Comparison of ENCODE assay signal across 11 cellular contexts in the genomic region with DNA sequence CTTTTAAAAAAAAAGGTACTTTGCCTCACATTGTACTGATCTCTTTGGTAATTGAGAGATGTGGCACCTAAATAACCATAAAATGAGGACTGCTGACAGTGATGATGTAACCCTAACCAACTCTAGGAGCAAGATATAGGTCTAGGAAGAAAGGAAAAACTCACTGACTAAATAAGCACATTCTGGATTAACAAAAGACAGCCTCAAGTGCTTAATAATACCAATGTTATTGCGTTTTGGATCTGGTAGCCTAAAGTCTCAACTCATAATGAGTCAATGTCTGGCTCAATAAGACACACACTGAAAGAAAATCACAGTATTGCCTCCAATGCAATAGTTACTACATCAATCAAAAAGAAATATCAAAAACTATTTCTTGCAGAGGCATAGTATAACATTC. TPM values are rescaled to one million over a fixed set of nuclear protein-coding genes. Genes with fewer than 3 reads are reported as not detected.
A peak's percentile ranks its signal among the peaks of the same experiment; 100 is the strongest.
DNase-seq lines count a peak whose midpoint lies in the region; ATAC-seq and TF ChIP-seq lines count a peak whose summit lies in the region.
"Had no signal": no experiment of that assay in that cellular context is flagged by ENCODE, and none has a peak within 500 bp of the region (broad histone marks: within the 10 kb centered on the region; RNA-seq: fewer than 3 reads in every experiment).

No MANE protein-coding gene starts in this region.

- DNase-seq in activated CD4-positive, alpha-beta T cell treated with anti-CD3 and anti-CD28 coated beads, Interleukin-2, amount 10 ng/mL, durations not matched to agents 7 days and 5 days, result no peak
- DNase-seq in activated CD4-positive, alpha-beta T cell treated with anti-CD3 and anti-CD28 coated beads for 48 hours, result no peak
- DNase-seq in osteoblast (ENCODE audit: insufficient read length, low spot score, missing footprints) (peak; percentile 73), spleen (no peak), SK-N-DZ (ENCODE audit: low spot score) (no peak)
- DNase-seq: KG1, NCI-H2171 had no signal

- no peak for TF ChIP-seq CTCF in OCI-LY3 (IDR thresholded peaks at IDR 0.05; ENCODE audit: low read depth, low read length)
- TF ChIP-seq CTCF in brain (conservative IDR thresholded peaks at IDR 0.05), result no peak
- no peak for TF ChIP-seq CTCF in osteoblast (IDR thresholded peaks at IDR 0.05; ENCODE audit: extremely low read depth, low read depth, low read length)
- TF ChIP-seq CTCF in spleen (IDR thresholded peaks at IDR 0.05 in 8 of 11, conservative IDR thresholded peaks at IDR 0.05 in 3 of 11), result no peak

- TF ChIP-seq POLR2A in spleen (IDR thresholded peaks at IDR 0.05), result no peak

- no peak for ATAC-seq in GM21423 (IDR thresholded peaks at IDR 0.05; ENCODE audit: unreplicated experiment)

- no peaks in the 10 kb centered on the region for H3K27me3 Mint-ChIP-seq in activated CD4-positive, alpha-beta T cell treated with anti-CD3 and anti-CD28 coated beads, Interleukin-2, amount 10 ng/mL, durations not matched to agents 7 days and 5 days
- peaks cover 3% of the 10 kb centered on the region for H3K27me3 Mint-ChIP-seq in brain

- POLR2A ChIA-PET in activated CD4-positive, alpha-beta T cell treated with anti-CD3 and anti-CD28 coated beads, Interleukin-2, amount 10 ng/mL, durations not matched to agents 7 days and 5 days (lab: Charles Lee), result no interaction called here

- no peaks in the 10 kb centered on the region for H3K27me3 ChIP-seq in OCI-LY3 (ENCODE audit: low read depth, low read length)
- H3K27me3 ChIP-seq in osteoblast (ENCODE audit: insufficient read depth, low read length), result no peaks in the 10 kb centered on the region
- no peaks in the 10 kb centered on the region for H3K27me3 ChIP-seq in spleen (replicated peaks in 1 of 7)
- H3K27me3 ChIP-seq: neutrophil had no signal

- H4K20me1 ChIP-seq in OCI-LY3 (ENCODE audit: insufficient read depth, low read length) (peaks cover 54% of the 10 kb centered on the region), osteoblast (ENCODE audit: insufficient read depth, low read length) (peaks cover 16% of the 10 kb centered on the region)

- H3K9me3 Mint-ChIP-seq in activated CD4-positive, alpha-beta T cell treated with anti-CD3 and anti-CD28 coated beads, Interleukin-2, amount 10 ng/mL, durations not matched to agents 7 days and 5 days, result peaks cover 4% of the 10 kb centered on the region
- H3K9me3 Mint-ChIP-seq in brain, result no peaks in the 10 kb centered on the region

- intact Hi-C loops in spleen (cut with DNase I; ENCODE audit: low total_unique reads), result no loop called here

- H2AFZ ChIP-seq in OCI-LY3 (ENCODE audit: low read depth, low read length), result no peak overlapping the region
- no peak overlapping the region for H2AFZ ChIP-seq in osteoblast (ENCODE audit: low read length)

- H3K9me3 ChIP-seq in OCI-LY3 (ENCODE audit: insufficient read depth, low read length) (no peaks in the 10 kb centered on the region), osteoblast (ENCODE audit: low read depth, low read length) (no peaks in the 10 kb centered on the region), spleen (no peaks in the 10 kb centered on the region)
- H3K9me3 ChIP-seq: neutrophil had no signal

- H3K4me3 Mint-ChIP-seq in activated CD4-positive, alpha-beta T cell treated with anti-CD3 and anti-CD28 coated beads, Interleukin-2, amount 10 ng/mL, durations not matched to agents 7 days and 5 days, result peak overlapping the region; percentile 92
- H3K4me3 Mint-ChIP-seq in brain, result peak overlapping the region; percentile 3 to 84 (median 51)

- no peak overlapping the region for H3K27ac Mint-ChIP-seq in activated CD4-positive, alpha-beta T cell treated with anti-CD3 and anti-CD28 coated beads, Interleukin-2, amount 10 ng/mL, durations not matched to agents 7 days and 5 days
- H3K27ac Mint-ChIP-seq in brain, result peak overlapping the region in 1 of 5 experiments; percentile 53

- peaks cover 75% of the 10 kb centered on the region for H3K4me1 Mint-ChIP-seq in activated CD4-positive, alpha-beta T cell treated with anti-CD3 and anti-CD28 coated beads, Interleukin-2, amount 10 ng/mL, durations not matched to agents 7 days and 5 days
- peaks cover 39% of the 10 kb centered on the region for H3K4me1 Mint-ChIP-seq in brain

- 76 to 96% (median 90%) methylated on average over 1 of the region's 1 CpG for WGBS in spleen, 5 donors

- peaks cover 80% of the 10 kb centered on the region for H3K79me2 ChIP-seq in OCI-LY3 (ENCODE audit: low read length)
- peaks cover 65% of the 10 kb centered on the region for H3K79me2 ChIP-seq in osteoblast (ENCODE audit: insufficient read depth, low read length)

- H3K27ac ChIP-seq in OCI-LY3 (ENCODE audit: low read length), result no peak overlapping the region
- H3K27ac ChIP-seq in osteoblast (ENCODE audit: low read depth, low read length), result peak overlapping the region; percentile 66
- no peak overlapping the region for H3K27ac ChIP-seq in spleen
- H3K27ac ChIP-seq: neutrophil had no signal

- peaks cover 40% of the 10 kb centered on the region for H3K36me3 ChIP-seq in OCI-LY3 (replicated peaks; ENCODE audit: low read depth, low read length)
- H3K36me3 ChIP-seq in osteoblast (ENCODE audit: insufficient read depth, low read length), result no peaks in the 10 kb centered on the region
- H3K36me3 ChIP-seq in spleen, result no peaks in the 10 kb centered on the region
- H3K36me3 ChIP-seq: neutrophil had no signal

- H3K4me1 ChIP-seq in OCI-LY3 (ENCODE audit: low read length) (peaks cover 57% of the 10 kb centered on the region), osteoblast (ENCODE audit: insufficient read depth, low read length) (peaks cover 34% of the 10 kb centered on the region), spleen (peaks cover 18 to 80% (median 49%) of the 10 kb centered on the region in 6 donors)

- CTCF ChIA-PET in activated CD4-positive, alpha-beta T cell treated with anti-CD3 and anti-CD28 coated beads, Interleukin-2, amount 10 ng/mL, durations not matched to agents 7 days and 5 days (lab: Charles Lee), result interaction anchor here (0.6 to 16.8 kb wide), 4 partner anchors 9 to 208 kb away, joined by 3 to 225 read pairs (median 3); a partner anchor contains a TSS

- H3K9ac ChIP-seq in OCI-LY3 (ENCODE audit: low read length), result no peak overlapping the region

- H3K4me2 ChIP-seq in OCI-LY3 (ENCODE audit: low read length) (peak overlapping the region; percentile 14), osteoblast (ENCODE audit: insufficient read depth, low read length) (peak overlapping the region; percentile 33)

- peaks cover 52% of the 10 kb centered on the region for H3K36me3 Mint-ChIP-seq in activated CD4-positive, alpha-beta T cell treated with anti-CD3 and anti-CD28 coated beads, Interleukin-2, amount 10 ng/mL, durations not matched to agents 7 days and 5 days (ENCODE audit: low read depth)
- peaks cover 14% of the 10 kb centered on the region for H3K36me3 Mint-ChIP-seq in brain

- H3K4me3 ChIP-seq in OCI-LY3 (ENCODE audit: low read length) (no peak overlapping the region), osteoblast (ENCODE audit: insufficient read depth, low read length) (no peak overlapping the region), spleen (peak overlapping the region in 1 of 8 donors; percentile 92)

RNA-seq across cellular contexts. Expression of a gene that starts 3.0 kb away (rescaled TPM):
- total RNA-seq in activated CD4-positive, alpha-beta T cell treated with anti-CD3 and anti-CD28 coated beads, Interleukin-2, amount 10 ng/mL, durations not matched to agents 7 days and 5 days, result 10 to 100 TPM; 50.1 to 57.5 TPM
- polyA plus RNA-seq in brain (ENCODE audit: insufficient read depth, low read depth, low replicate concordance), result 2.7 TPM
- total RNA-seq in osteoblast, result 12.1 and 12.7 TPM in 2 replicates
- total RNA-seq in spleen, result 10 to 100 TPM; 34.5 to 65.4 (median 47.2) TPM
- polyA plus RNA-seq in spleen, result 1 to 10 TPM; 3.1 to 6.2 (median 3.7) TPM
- 1.5 and 3.0 TPM in 2 replicates for polyA plus RNA-seq in SK-N-DZ (2014; cell fraction: cytosol; rRNA removed)
- 1.6 and 3.3 TPM in 2 replicates for polyA plus RNA-seq in SK-N-DZ (2014; cell fraction: nucleus; rRNA removed)
